Comparison of ENCODE assay signal across 8 cellular contexts in genomic region chr10:12350167-12350872, GRCh38. TPM values are rescaled to one million over a fixed set of nuclear protein-coding genes. Genes with fewer than 3 reads are reported as not detected.
DNase-seq lines count a peak whose midpoint lies in the region; ATAC-seq and TF ChIP-seq lines count a peak whose summit lies in the region.

No MANE protein-coding gene starts in this region.

- H3K4me1 ChIP-seq in esophagus muscularis mucosa: peaks cover 10 to 51% (median 33%) of the 10 kb centered on the region in 4 donors
- H3K4me1 ChIP-seq in muscle layer of colon (ENCODE audit: insufficient read depth, low read length): peaks cover 20% of the 10 kb centered on the region

- peak; percentile 52 for ATAC-seq in CD4-positive, alpha-beta T cell (ENCODE audit: poor library complexity)
- ATAC-seq in GM21529 (IDR thresholded peaks at IDR 0.05; ENCODE audit: unreplicated experiment): peak; percentile 35
- no peak for ATAC-seq in HG03457 (IDR thresholded peaks at IDR 0.05; ENCODE audit: unreplicated experiment)

- TF ChIP-seq EP300 in esophagus muscularis mucosa (IDR thresholded peaks at IDR 0.05): no peak

- no peaks in the 10 kb centered on the region for H3K27me3 Mint-ChIP-seq in CD4-positive, alpha-beta T cell

- 1% methylated on average over 26 of the region's 47 CpGs for WGBS in esophagus muscularis mucosa

- CTCF ChIA-PET in CD4-positive, alpha-beta T cell (lab: Charles Lee): interaction anchor here (1.0 to 2.5 kb wide), 2 partner anchors 99 to 306 kb away, joined by 4 to 8 read pairs; no protein-coding TSS in a partner anchor

- peaks cover 31% of the 10 kb centered on the region for H3K36me3 Mint-ChIP-seq in CD4-positive, alpha-beta T cell (ENCODE audit: low read depth)

- intact Hi-C loops in CD4-positive, alpha-beta T cell (cut with DNase I, micrococcal nuclease): loop anchor here (5.0 to 10.0 kb wide), 4 partner anchors 88 to 304 kb away; partner anchors contain the start of genes CDC123 (in 1 of the 2) and NUDT5 (in 1 of the 2)
- intact Hi-C loops in esophagus muscularis mucosa (cut with DNase I): loop anchor here (5.0 to 10.0 kb wide), 2 partner anchors 304 to 362 kb away; no protein-coding TSS in a partner anchor

- no peaks in the 10 kb centered on the region for H3K27me3 ChIP-seq in CD4-positive, alpha-beta T cell (ENCODE audit: control insufficient read depth, insufficient read depth, low read length)
- H3K27me3 ChIP-seq in esophagus muscularis mucosa (no peaks in the 10 kb centered on the region), muscle layer of colon (ENCODE audit: control insufficient read depth in 1 of 2, insufficient read depth in 2 of 2, low read length in 2 of 2) (no peaks in the 10 kb centered on the region)

- TF ChIP-seq POLR2A in esophagus muscularis mucosa (IDR thresholded peaks at IDR 0.05; ENCODE audit: low read depth): no peak

- peak overlapping the region; percentile 84 for H3K27ac ChIP-seq in CD4-positive, alpha-beta T cell (ENCODE audit: low read depth, low read length)
- H3K27ac ChIP-seq in esophagus muscularis mucosa (replicated peaks in 1 of 4) (peak overlapping the region; percentile 95 to 97 (median 96)), muscle layer of colon (ENCODE audit: low read depth, low read length) (peak overlapping the region; percentile 89)

- H3K4me3 ChIP-seq in esophagus muscularis mucosa: peak overlapping the region; percentile 76 to 96 (median 89)
- H3K4me3 ChIP-seq in muscle layer of colon (ENCODE audit: low read depth in 1 of 2, low read length in 2 of 2): peak overlapping the region; percentile 88 to 100

- peak overlapping the region; percentile 42 for H3K9ac ChIP-seq in muscle layer of colon (ENCODE audit: low read length)

- peak overlapping the region; percentile 93 for H3K27ac Mint-ChIP-seq in CD4-positive, alpha-beta T cell

- peaks cover 53% of the 10 kb centered on the region for H3K4me1 Mint-ChIP-seq in CD4-positive, alpha-beta T cell (ENCODE audit: low read depth)

- peak overlapping the region; percentile 97 for H3K4me3 Mint-ChIP-seq in CD4-positive, alpha-beta T cell

- H3K9me3 Mint-ChIP-seq in CD4-positive, alpha-beta T cell: no peaks in the 10 kb centered on the region

- DNase-seq in CD4-positive, alpha-beta T cell: peak; percentile 20 to 60 (median 40)
- DNase-seq in NCI-H748 (lab: John Stamatoyannopoulos, UW; ENCODE audit: unreplicated experiment): peak; percentile 49
- DNase-seq in activated T-cell treated with anti-CD3 and anti-CD28 coated beads, Interleukin-2, amount 50 U/mL, for 48 hours: peak; percentile 56 to 67
- DNase-seq in esophagus muscularis mucosa (ENCODE audit: extremely low spot score): no peak
- peak; percentile 12 for DNase-seq in stromal cell of bone marrow (ENCODE audit: low read depth)

- H3K36me3 ChIP-seq in esophagus muscularis mucosa (no peaks in the 10 kb centered on the region), muscle layer of colon (ENCODE audit: insufficient read depth, low read length) (no peaks in the 10 kb centered on the region)

- TF ChIP-seq CTCF in CD4-positive, alpha-beta T cell (IDR thresholded peaks at IDR 0.05): no peak
- peak in 1 of 3 experiments; percentile 30 for TF ChIP-seq CTCF in esophagus muscularis mucosa (IDR thresholded peaks at IDR 0.05)

- POLR2A ChIA-PET in CD4-positive, alpha-beta T cell (lab: Charles Lee): interaction anchor here (0.6 to 4.1 kb wide), 28 partner anchors 9 to 952 kb away, joined by 3 to 32 read pairs (median 4); partner anchors contain the start of genes CDC123, NUDT5 and UPF2

- H3K9me3 ChIP-seq in CD4-positive, alpha-beta T cell (ENCODE audit: control insufficient read depth, low read length): no peaks in the 10 kb centered on the region
- no peaks in the 10 kb centered on the region for H3K9me3 ChIP-seq in esophagus muscularis mucosa
- no peaks in the 10 kb centered on the region for H3K9me3 ChIP-seq in muscle layer of colon (ENCODE audit: low read length)

RNA-seq across cellular contexts. Expression of gene CAMK1D, which starts 1.0 kb away (rescaled TPM):
- 10 to 100 TPM; 28.8 to 35.3 TPM for total RNA-seq in CD4-positive, alpha-beta T cell
- total RNA-seq in esophagus muscularis mucosa: 10 to 100 TPM in 2 of 4 donors, 1 to 10 TPM in 2; 8.4 to 15.4 (median 11.3) TPM
